Comparison of ENCODE assay signal across 19 cellular contexts in the genomic region with DNA sequence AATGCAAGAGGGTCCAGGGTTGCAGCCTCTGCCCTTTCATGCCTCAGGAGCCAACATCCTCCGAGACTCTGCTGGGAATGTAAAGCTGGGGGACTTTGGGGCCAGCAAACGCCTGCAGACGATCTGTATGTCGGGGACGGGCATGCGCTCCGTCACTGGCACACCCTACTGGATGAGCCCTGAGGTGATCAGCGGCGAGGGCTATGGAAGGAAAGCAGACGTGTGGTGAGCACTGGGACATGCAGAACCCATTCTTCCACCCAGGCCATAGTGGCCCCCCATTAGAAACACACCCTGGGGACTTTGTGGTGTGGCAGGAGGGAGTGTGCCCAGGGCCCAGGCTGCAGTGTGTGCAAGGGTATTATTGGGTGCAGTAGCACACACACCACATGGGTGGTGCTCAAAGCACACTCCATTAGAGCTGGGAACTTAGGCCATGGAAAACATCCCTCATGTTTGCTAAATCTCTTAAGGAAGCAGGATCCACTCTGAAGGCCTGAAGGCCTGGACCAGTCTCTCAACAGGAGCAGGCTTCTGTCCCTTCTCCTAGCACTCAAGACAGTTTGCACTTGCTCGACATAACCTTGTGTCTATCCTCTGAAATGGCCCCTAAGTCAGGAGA. TPM values are rescaled to one million over a fixed set of nuclear protein-coding genes. Genes with fewer than 3 reads are reported as not detected.
A peak's percentile ranks its signal among the peaks of the same experiment; 100 is the strongest.
DNase-seq lines count a peak whose midpoint lies in the region; ATAC-seq and TF ChIP-seq lines count a peak whose summit lies in the region.
"Had no signal": no experiment of that assay in that cellular context is flagged by ENCODE, and none has a peak within 500 bp of the region (broad histone marks: within the 10 kb centered on the region; RNA-seq: fewer than 3 reads in every experiment).

No MANE protein-coding gene starts in this region.

- H3K4me2 ChIP-seq in GM23248 (ENCODE audit: unreplicated experiment) = no peak overlapping the region
- H3K4me2 ChIP-seq: hepatocyte had no signal

- in situ Hi-C loops in GM23248 (cut with MboI) = no loop called here

- no peaks in the 10 kb centered on the region for H3K27me3 ChIP-seq in GM23248 (replicated peaks; ENCODE audit: insufficient read depth)
- H3K27me3 ChIP-seq: adrenal gland, hepatocyte, ovary, sigmoid colon, tibial artery had no signal

- H3K4me3 ChIP-seq in GM23248 = no peak overlapping the region
- H3K4me3 ChIP-seq: adrenal gland, hepatocyte, ovary, sigmoid colon, tibial artery had no signal

- H3K36me3 Mint-ChIP-seq in activated T-helper 1 cell treated with anti-CD3 and anti-CD28 coated beads, Interleukin-12 subunit alpha, Interleukin-12 subunit beta, Interleukin-2, Interleukin-4 antibody, amounts not matched to agents 30 ng/mL and 10 ng/mL and 1 ng/mL, durations not matched to agents 14 hours and 24 hours and 36 hours (ENCODE audit: low read depth) = peaks cover 34% of the 10 kb centered on the region
- H3K36me3 Mint-ChIP-seq in natural killer cell treated with Interleukin-12 subunit alpha and Interleukin-12 subunit beta and Interleukin-15 and Interleukin-18, amount 100 ng/mL, for 72 hours = no peaks in the 10 kb centered on the region

- no peaks in the 10 kb centered on the region for H3K36me3 ChIP-seq in GM23248 (ENCODE audit: low read depth)
- H3K36me3 ChIP-seq: ovary had no signal

- ATAC-seq in natural killer cell treated with Interleukin-12 subunit alpha and Interleukin-12 subunit beta and Interleukin-15 and Interleukin-18, amount 100 ng/mL, for 72 hours = no peak
- ATAC-seq in GM18867 (IDR thresholded peaks at IDR 0.05; ENCODE audit: unreplicated experiment) (no peak), HG03280 (IDR thresholded peaks at IDR 0.05; ENCODE audit: unreplicated experiment) (no peak)
- ATAC-seq: stimulated activated naive CD8-positive, alpha-beta T cell treated with anti-CD3 and anti-CD28 coated beads, Interleukin-15, Interleukin-2, amounts not matched to agents 100 U/mL and 50 U/mL, for 24 hours had no signal

- DNase-seq in DMS 273 (lab: John Stamatoyannopoulos, UW; ENCODE audit: unreplicated experiment) (peak; percentile 37), DMS 273 treated with DMSO at 0.1 percent for 48 hours (lab: John Stamatoyannopoulos, UW) (no peak), GM23248 (no peak)
- no peak for DNase-seq in activated T-helper 1 cell treated with anti-CD3 and anti-CD28 coated beads, Interleukin-12 subunit alpha, Interleukin-12 subunit beta, Interleukin-2, Interleukin-4 antibody, amounts not matched to agents 30 ng/mL and 10 ng/mL and 1 ng/mL, durations not matched to agents 14 hours and 24 hours and 36 hours (ENCODE audit: low spot score)
- no peak for DNase-seq in natural killer cell treated with Interleukin-12 subunit alpha and Interleukin-12 subunit beta and Interleukin-15 and Interleukin-18, amount 100 ng/mL, for 72 hours (ENCODE audit: low spot score)
- DNase-seq: adrenal gland; Kasumi-1; NCI-H1092; NCI-H2081 treated with DMSO at 0.1 percent for 48 hours; NCI-H510A; ovary; sigmoid colon; stimulated activated naive CD8-positive, alpha-beta T cell treated with anti-CD3 and anti-CD28 coated beads, Interleukin-15, Interleukin-2, amounts not matched to agents 100 U/mL and 50 U/mL, for 24 hours; tibial artery had no signal

- H3K9me3 ChIP-seq in GM23248 (ENCODE audit: low read depth) = no peaks in the 10 kb centered on the region
- H3K9me3 ChIP-seq: adrenal gland, ovary, sigmoid colon, tibial artery had no signal

- H3K4me1 Mint-ChIP-seq in activated T-helper 1 cell treated with anti-CD3 and anti-CD28 coated beads, Interleukin-12 subunit alpha, Interleukin-12 subunit beta, Interleukin-2, Interleukin-4 antibody, amounts not matched to agents 30 ng/mL and 10 ng/mL and 1 ng/mL, durations not matched to agents 14 hours and 24 hours and 36 hours (ENCODE audit: low read depth) = peaks cover 29% of the 10 kb centered on the region
- H3K4me1 Mint-ChIP-seq in natural killer cell treated with Interleukin-12 subunit alpha and Interleukin-12 subunit beta and Interleukin-15 and Interleukin-18, amount 100 ng/mL, for 72 hours (ENCODE audit: low read depth in 2 of 2) = peaks cover 24 to 29% of the 10 kb centered on the region in 2 donors

- no peak overlapping the region for H3K4me3 Mint-ChIP-seq in activated T-helper 1 cell treated with anti-CD3 and anti-CD28 coated beads, Interleukin-12 subunit alpha, Interleukin-12 subunit beta, Interleukin-2, Interleukin-4 antibody, amounts not matched to agents 30 ng/mL and 10 ng/mL and 1 ng/mL, durations not matched to agents 14 hours and 24 hours and 36 hours
- H3K4me3 Mint-ChIP-seq in natural killer cell treated with Interleukin-12 subunit alpha and Interleukin-12 subunit beta and Interleukin-15 and Interleukin-18, amount 100 ng/mL, for 72 hours = no peak overlapping the region

- no peaks in the 10 kb centered on the region for H3K4me1 ChIP-seq in GM23248 (ENCODE audit: insufficient read depth)
- H3K4me1 ChIP-seq: adrenal gland had no signal

- no peaks in the 10 kb centered on the region for H3K9me3 Mint-ChIP-seq in activated T-helper 1 cell treated with anti-CD3 and anti-CD28 coated beads, Interleukin-12 subunit alpha, Interleukin-12 subunit beta, Interleukin-2, Interleukin-4 antibody, amounts not matched to agents 30 ng/mL and 10 ng/mL and 1 ng/mL, durations not matched to agents 14 hours and 24 hours and 36 hours
- no peaks in the 10 kb centered on the region for H3K9me3 Mint-ChIP-seq in natural killer cell treated with Interleukin-12 subunit alpha and Interleukin-12 subunit beta and Interleukin-15 and Interleukin-18, amount 100 ng/mL, for 72 hours

- H3K9me2 ChIP-seq in GM23248 (ENCODE audit: insufficient read depth) = no peaks in the 10 kb centered on the region

- no peak overlapping the region for H3K27ac ChIP-seq in GM23248
- H3K27ac ChIP-seq: 22Rv1, adrenal gland, hepatocyte, ovary, sigmoid colon, tibial artery had no signal

- H3F3A ChIP-seq in GM23248 (ENCODE audit: insufficient read depth) = peaks cover 5% of the 10 kb centered on the region; the same call in 1 of the 2 replicates

- H2AFZ ChIP-seq in GM23248 = no peak overlapping the region
- H2AFZ ChIP-seq: hepatocyte had no signal

- H3K27ac Mint-ChIP-seq in activated T-helper 1 cell treated with anti-CD3 and anti-CD28 coated beads, Interleukin-12 subunit alpha, Interleukin-12 subunit beta, Interleukin-2, Interleukin-4 antibody, amounts not matched to agents 30 ng/mL and 10 ng/mL and 1 ng/mL, durations not matched to agents 14 hours and 24 hours and 36 hours = peak overlapping the region; percentile 55
- peak overlapping the region; percentile 42 to 85 for H3K27ac Mint-ChIP-seq in natural killer cell treated with Interleukin-12 subunit alpha and Interleukin-12 subunit beta and Interleukin-15 and Interleukin-18, amount 100 ng/mL, for 72 hours

- H3K79me2 ChIP-seq in GM23248 (ENCODE audit: insufficient read depth) = no peaks in the 10 kb centered on the region
- H3K79me2 ChIP-seq: hepatocyte had no signal

- H4K20me1 ChIP-seq in GM23248 (ENCODE audit: insufficient read depth) = no peaks in the 10 kb centered on the region

- WGBS in GM23248 (ENCODE audit: low coverage in 1 of 2, low lambda C conversion rate in 2 of 2, missing lambda C conversion rate in 2 of 2), 2 experiments = 91 to 94% methylated on average over 10 to 11 of the region's 11 CpGs

- no peaks in the 10 kb centered on the region for H3K27me3 Mint-ChIP-seq in activated T-helper 1 cell treated with anti-CD3 and anti-CD28 coated beads, Interleukin-12 subunit alpha, Interleukin-12 subunit beta, Interleukin-2, Interleukin-4 antibody, amounts not matched to agents 30 ng/mL and 10 ng/mL and 1 ng/mL, durations not matched to agents 14 hours and 24 hours and 36 hours (ENCODE audit: insufficient read depth)
- H3K27me3 Mint-ChIP-seq in natural killer cell treated with Interleukin-12 subunit alpha and Interleukin-12 subunit beta and Interleukin-15 and Interleukin-18, amount 100 ng/mL, for 72 hours = no peaks in the 10 kb centered on the region

- TF ChIP-seq CTCF in GM12872 (IDR thresholded peaks at IDR 0.05; ENCODE audit: insufficient read depth, low read depth, low read length) = 0 out of 3 replicates have a peak, but pooled peaks have one; percentile 10

- no peak overlapping the region for H3K9ac ChIP-seq in GM23248

- intact Hi-C loops in activated T-helper 1 cell treated with anti-CD3 and anti-CD28 coated beads, Interleukin-12 subunit alpha, Interleukin-12 subunit beta, Interleukin-2, Interleukin-4 antibody, amounts not matched to agents 30 ng/mL and 10 ng/mL and 1 ng/mL, durations not matched to agents 14 hours and 24 hours and 36 hours (cut with micrococcal nuclease) = no loop called here

RNA-seq across cellular contexts. Expression of gene LIMD2, which starts 7.6 kb away (rescaled TPM):
- 228 and 233 TPM in 2 replicates for total RNA-seq in activated T-helper 1 cell treated with anti-CD3 and anti-CD28 coated beads, Interleukin-12 subunit alpha, Interleukin-12 subunit beta, Interleukin-2, Interleukin-4 antibody, amounts not matched to agents 30 ng/mL and 10 ng/mL and 1 ng/mL, durations not matched to agents 14 hours and 24 hours and 36 hours
- 100 to 1,000 TPM; 114 to 185 TPM for total RNA-seq in natural killer cell treated with Interleukin-12 subunit alpha and Interleukin-12 subunit beta and Interleukin-15 and Interleukin-18, amount 100 ng/mL, for 72 hours
- total RNA-seq in GM23248 (2014; rRNA removed; shearing (Covaris generic)) = 9.1 and 14.0 TPM in 2 replicates
- polyA plus RNA-seq in GM23248 (2016; fragmentation: Nextera tagmentation; extraction: Ambion mirVana) = 13.6 and 15.8 TPM in 2 replicates

RNA-seq across cellular contexts. Expression of gene STRADA, which starts 49.3 kb away (rescaled TPM):
- 59.1 and 59.4 TPM in 2 replicates for total RNA-seq in activated T-helper 1 cell treated with anti-CD3 and anti-CD28 coated beads, Interleukin-12 subunit alpha, Interleukin-12 subunit beta, Interleukin-2, Interleukin-4 antibody, amounts not matched to agents 30 ng/mL and 10 ng/mL and 1 ng/mL, durations not matched to agents 14 hours and 24 hours and 36 hours
- 10 to 100 TPM; 59.5 to 86.5 TPM for total RNA-seq in natural killer cell treated with Interleukin-12 subunit alpha and Interleukin-12 subunit beta and Interleukin-15 and Interleukin-18, amount 100 ng/mL, for 72 hours
- total RNA-seq in GM23248 (2014; rRNA removed; shearing (Covaris generic)) = 13.9 and 15.7 TPM in 2 replicates
- 21.6 and 22.3 TPM in 2 replicates for polyA plus RNA-seq in GM23248 (2016; fragmentation: Nextera tagmentation; extraction: Ambion mirVana)
